ENCODE assay signal across 20 cellular contexts in the genomic region with DNA sequence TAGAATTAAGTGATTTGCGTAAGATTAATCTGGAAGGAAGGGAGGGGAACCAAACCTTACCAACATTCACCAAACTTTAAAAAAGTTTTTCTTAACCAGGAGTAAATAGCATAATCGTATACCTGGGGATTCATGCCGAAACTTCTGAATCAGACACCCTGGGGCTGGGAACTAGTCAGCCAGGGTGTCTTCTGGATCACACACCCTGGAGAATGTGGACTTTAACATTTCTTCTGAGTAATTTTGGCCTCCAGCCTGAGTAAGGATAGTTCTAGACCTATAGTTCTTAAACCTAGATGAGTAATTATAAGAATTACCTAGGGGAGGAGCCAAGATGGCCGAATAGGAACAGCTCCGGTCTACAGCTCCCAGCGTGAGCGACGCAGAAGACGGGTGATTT. TPM values are rescaled to one million over a fixed set of nuclear protein-coding genes. Genes with fewer than 3 reads are reported as not detected.
DNase-seq lines count a peak whose midpoint lies in the region; ATAC-seq and TF ChIP-seq lines count a peak whose summit lies in the region.
"Had no signal": no experiment of that assay in that cellular context is flagged by ENCODE, and none has a peak within 500 bp of the region (broad histone marks: within the 10 kb centered on the region; RNA-seq: fewer than 3 reads in every experiment).

No MANE protein-coding gene starts in this region.

- H3K27me3 Mint-ChIP-seq in type B pancreatic cell = no peaks in the 10 kb centered on the region
- no peaks in the 10 kb centered on the region for H3K27me3 Mint-ChIP-seq in activated CD8-positive, alpha-beta T cell treated with anti-CD3 and anti-CD28 coated beads, Interleukin-2, amount 10 ng/mL, durations not matched to agents 7 days and 5 days (ENCODE audit: low read depth)
- H3K27me3 Mint-ChIP-seq: activated CD4-positive, alpha-beta T cell treated with anti-CD3 and anti-CD28 coated beads for 36 hours; activated naive CD8-positive, alpha-beta T cell treated with anti-CD3 and anti-CD28 coated beads, Interleukin-2, amount 50 U/mL, for 24 hours had no signal

- TF ChIP-seq POLR2A in esophagus muscularis mucosa (IDR thresholded peaks at IDR 0.05; ENCODE audit: low read depth) = no peak

- peaks cover 8% of the 10 kb centered on the region for H3K4me1 ChIP-seq in foreskin keratinocyte
- H3K4me1 ChIP-seq in esophagus muscularis mucosa = no peaks in the 10 kb centered on the region
- H3K4me1 ChIP-seq: psoas muscle, testis had no signal

- peak overlapping the region; percentile 82 for H3K4me3 Mint-ChIP-seq in type B pancreatic cell
- H3K4me3 Mint-ChIP-seq in activated CD8-positive, alpha-beta T cell treated with anti-CD3 and anti-CD28 coated beads, Interleukin-2, amount 10 ng/mL, durations not matched to agents 7 days and 5 days = no peak overlapping the region
- H3K4me3 Mint-ChIP-seq: activated CD4-positive, alpha-beta T cell treated with anti-CD3 and anti-CD28 coated beads for 36 hours; activated naive CD8-positive, alpha-beta T cell treated with anti-CD3 and anti-CD28 coated beads, Interleukin-2, amount 50 U/mL, for 24 hours; natural killer cell had no signal

- CTCF ChIA-PET in activated CD8-positive, alpha-beta T cell treated with anti-CD3 and anti-CD28 coated beads, Interleukin-2, amount 10 ng/mL, durations not matched to agents 7 days and 5 days (lab: Charles Lee) = no interaction called here

- intact Hi-C loops in esophagus muscularis mucosa (cut with DNase I) = no loop called here

- DNase-seq in NCI-H1417 (lab: John Stamatoyannopoulos, UW) (peak in 2 of 3 experiments; percentile 29 to 63), NCI-H1417 treated with DMSO at 0.1 percent for 48 hours (lab: John Stamatoyannopoulos, UW) (no peak), RPMI8226 (peak; percentile 40), foreskin keratinocyte (peak; percentile 90 to 97), type B pancreatic cell (ENCODE audit: extremely low spot score, unreplicated experiment) (no peak), esophagus muscularis mucosa (ENCODE audit: extremely low spot score) (no peak)
- DNase-seq in activated CD8-positive, alpha-beta T cell treated with anti-CD3 and anti-CD28 coated beads, Interleukin-2, amount 10 ng/mL, durations not matched to agents 7 days and 5 days = no peak
- DNase-seq: activated CD4-positive, alpha-beta T cell treated with anti-CD3 and anti-CD28 coated beads for 36 hours; activated naive CD8-positive, alpha-beta T cell treated with anti-CD3 and anti-CD28 coated beads, Interleukin-2, amount 50 U/mL, for 24 hours; brain microvascular endothelial cell; MM.1S; natural killer cell; NCI-H2029; NCI-H524 treated with DMSO at 0.1 percent for 48 hours; psoas muscle; T1000; testis had no signal

- ATAC-seq in foreskin keratinocyte = peak; percentile 100
- ATAC-seq in activated CD8-positive, alpha-beta T cell treated with anti-CD3 and anti-CD28 coated beads, Interleukin-2, amount 10 ng/mL, durations not matched to agents 7 days and 5 days = no peak
- no peak for ATAC-seq in HG03460 (IDR thresholded peaks at IDR 0.05; ENCODE audit: unreplicated experiment)
- ATAC-seq: activated CD4-positive, alpha-beta T cell treated with anti-CD3 and anti-CD28 coated beads for 36 hours; activated naive CD8-positive, alpha-beta T cell treated with anti-CD3 and anti-CD28 coated beads, Interleukin-2, amount 50 U/mL, for 24 hours; natural killer cell; psoas muscle had no signal

- no peak for TF ChIP-seq CTCF in foreskin keratinocyte (conservative IDR thresholded peaks at IDR 0.05)
- TF ChIP-seq CTCF in type B pancreatic cell (conservative IDR thresholded peaks at IDR 0.05) = no peak
- TF ChIP-seq CTCF in esophagus muscularis mucosa (IDR thresholded peaks at IDR 0.05) = no peak

- H3K27me3 ChIP-seq in foreskin keratinocyte (no peaks in the 10 kb centered on the region), esophagus muscularis mucosa (no peaks in the 10 kb centered on the region)
- H3K27me3 ChIP-seq: BLaER1 treated with 17β-estradiol and CSF1 and Interleukin-3, amounts not matched to agents 10 nM and 100 nM; brain microvascular endothelial cell; testis had no signal

- no peak overlapping the region for H3K4me3 ChIP-seq in esophagus muscularis mucosa
- H3K4me3 ChIP-seq: BLaER1 treated with 17β-estradiol and CSF1 and Interleukin-3, amounts not matched to agents 10 nM and 100 nM; psoas muscle; testis had no signal

- peak overlapping the region; percentile 98 for H3K27ac Mint-ChIP-seq in type B pancreatic cell
- no peak overlapping the region for H3K27ac Mint-ChIP-seq in activated CD8-positive, alpha-beta T cell treated with anti-CD3 and anti-CD28 coated beads, Interleukin-2, amount 10 ng/mL, durations not matched to agents 7 days and 5 days
- H3K27ac Mint-ChIP-seq: activated CD4-positive, alpha-beta T cell treated with anti-CD3 and anti-CD28 coated beads for 36 hours; activated naive CD8-positive, alpha-beta T cell treated with anti-CD3 and anti-CD28 coated beads, Interleukin-2, amount 50 U/mL, for 24 hours; activated T-helper 2 cell treated with anti-CD3 and anti-CD28 coated beads, Interferon-gamma antibody, Interleukin-2, Interleukin-4, amounts not matched to agents 10 μg/mL and 5 μg/mL and 100 μg/mL, durations not matched to agents 14 hours and 24 hours and 36 hours; natural killer cell had no signal

- peak overlapping the region; percentile 99 for H3K27ac ChIP-seq in foreskin keratinocyte
- no peak overlapping the region for H3K27ac ChIP-seq in esophagus muscularis mucosa (replicated peaks in 1 of 4)
- H3K27ac ChIP-seq: BLaER1 treated with 17β-estradiol and CSF1 and Interleukin-3, amounts not matched to agents 10 nM and 100 nM; brain microvascular endothelial cell; psoas muscle; testis had no signal

- H3K36me3 ChIP-seq in esophagus muscularis mucosa = no peaks in the 10 kb centered on the region
- H3K36me3 ChIP-seq: BLaER1 treated with 17β-estradiol and CSF1 and Interleukin-3, amounts not matched to agents 10 nM and 100 nM; brain microvascular endothelial cell had no signal

- POLR2A ChIA-PET in activated CD8-positive, alpha-beta T cell treated with anti-CD3 and anti-CD28 coated beads, Interleukin-2, amount 10 ng/mL, durations not matched to agents 7 days and 5 days (lab: Charles Lee) = no interaction called here

- peaks cover 10% of the 10 kb centered on the region for H3K36me3 Mint-ChIP-seq in type B pancreatic cell
- no peaks in the 10 kb centered on the region for H3K36me3 Mint-ChIP-seq in activated CD8-positive, alpha-beta T cell treated with anti-CD3 and anti-CD28 coated beads, Interleukin-2, amount 10 ng/mL, durations not matched to agents 7 days and 5 days (ENCODE audit: low read depth)
- H3K36me3 Mint-ChIP-seq: natural killer cell had no signal

- peaks cover 9% of the 10 kb centered on the region for H3K9me3 Mint-ChIP-seq in type B pancreatic cell
- no peaks in the 10 kb centered on the region for H3K9me3 Mint-ChIP-seq in activated CD8-positive, alpha-beta T cell treated with anti-CD3 and anti-CD28 coated beads, Interleukin-2, amount 10 ng/mL, durations not matched to agents 7 days and 5 days (ENCODE audit: insufficient read depth)
- H3K9me3 Mint-ChIP-seq: activated naive CD8-positive, alpha-beta T cell treated with anti-CD3 and anti-CD28 coated beads, Interleukin-2, amount 50 U/mL, for 24 hours; activated T-helper 2 cell treated with anti-CD3 and anti-CD28 coated beads, Interferon-gamma antibody, Interleukin-2, Interleukin-4, amounts not matched to agents 10 μg/mL and 5 μg/mL and 100 μg/mL, durations not matched to agents 14 hours and 24 hours and 36 hours had no signal

- no peaks in the 10 kb centered on the region for H3K9me3 ChIP-seq in esophagus muscularis mucosa
- H3K9me3 ChIP-seq: BLaER1 treated with 17β-estradiol and CSF1 and Interleukin-3, amounts not matched to agents 10 nM and 100 nM; psoas muscle; testis had no signal

- TF ChIP-seq EP300 in esophagus muscularis mucosa (IDR thresholded peaks at IDR 0.05) = no peak

- WGBS in esophagus muscularis mucosa = 99% methylated on average over 7 of the region's 9 CpGs

- H3K4me1 Mint-ChIP-seq in type B pancreatic cell (ENCODE audit: unreplicated experiment) = peaks cover 38% of the 10 kb centered on the region
- H3K4me1 Mint-ChIP-seq in activated CD8-positive, alpha-beta T cell treated with anti-CD3 and anti-CD28 coated beads, Interleukin-2, amount 10 ng/mL, durations not matched to agents 7 days and 5 days (ENCODE audit: low read depth) = no peaks in the 10 kb centered on the region
- H3K4me1 Mint-ChIP-seq: activated CD4-positive, alpha-beta T cell treated with anti-CD3 and anti-CD28 coated beads for 36 hours; activated naive CD8-positive, alpha-beta T cell treated with anti-CD3 and anti-CD28 coated beads, Interleukin-2, amount 50 U/mL, for 24 hours; natural killer cell had no signal

RNA-seq across cellular contexts. Expression of gene MEIS1, which starts 44.1 kb away (rescaled TPM):
- total RNA-seq in foreskin keratinocyte (9.0 and 9.2 TPM in 2 replicates), type B pancreatic cell (ENCODE audit: low replicate concordance) (250 and 255 TPM in 2 replicates), esophagus muscularis mucosa (100 to 1,000 TPM in 3 of 4 donors, 10 to 100 TPM in 1; 89.8 to 166 (median 132) TPM)
- polyA plus RNA-seq in foreskin keratinocyte = 3.2 and 5.0 TPM in 2 replicates
- total RNA-seq in activated CD8-positive, alpha-beta T cell treated with anti-CD3 and anti-CD28 coated beads, Interleukin-2, amount 10 ng/mL, durations not matched to agents 7 days and 5 days = not detected
- total RNA-seq: activated CD4-positive, alpha-beta T cell treated with anti-CD3 and anti-CD28 coated beads for 36 hours; activated T-helper 2 cell treated with anti-CD3 and anti-CD28 coated beads, Interferon-gamma antibody, Interleukin-2, Interleukin-4, amounts not matched to agents 10 μg/mL and 5 μg/mL and 100 μg/mL, durations not matched to agents 14 hours and 24 hours and 36 hours had no signal

Comparison
In these comparisons a context has a peak if more than half of its experiments do, and no peak if none do; other contexts are left out.
1. DNase-seq: peak in NCI-H1417 (2 of 3), RPMI8226 (single experiment) and foreskin keratinocyte (2 of 2); none in NCI-H1417 treated with DMSO at 0.1 percent for 48 hours (single experiment), type B pancreatic cell (single experiment), activated CD8-positive, alpha-beta T cell treated with anti-CD3 and anti-CD28 coated beads, Interleukin-2, amount 10 ng/mL, durations not matched to agents 7 days and 5 days (single experiment) and esophagus muscularis mucosa (single experiment).